ENCODE assay signal across 12 cellular contexts in genomic region chr1:207870279-207871031, GRCh38. TPM values are rescaled to one million over a fixed set of nuclear protein-coding genes. Genes with fewer than 3 reads are reported as not detected.
DNase-seq lines count a peak whose midpoint lies in the region; ATAC-seq, FAIRE-seq and TF ChIP-seq lines count a peak whose summit lies in the region.
"Had no signal": no experiment of that assay in that cellular context is flagged by ENCODE, and none has a peak within 500 bp of the region (broad histone marks: within the 10 kb centered on the region; RNA-seq: fewer than 3 reads in every experiment).

No MANE protein-coding gene starts in this region.

- no peaks in the 10 kb centered on the region for H3K9me3 Mint-ChIP-seq in natural killer cell

- no peak for TF ChIP-seq RAD21 in HepG2 (CRISPR knock-in tag; IDR thresholded peaks at IDR 0.05)
- no peak for TF ChIP-seq RAD21 in GM12878 (IDR thresholded peaks at IDR 0.05; ENCODE audit: insufficient read depth, low read depth, low read length)

- in situ Hi-C loops in HepG2 (cut with HindIII; ENCODE audit: extremely low pct_ligation_motif_present, low pct_unique_long_range_greater_than_20kb) (no loop called here), GM12878 (cut with MboI) (no loop called here)

- H3K36me3 ChIP-seq in HepG2 (replicated peaks in 1 of 2; ENCODE audit: control insufficient read depth in 1 of 2, insufficient read depth in 2 of 2, low read length in 2 of 2), result no peaks in the 10 kb centered on the region
- H3K36me3 ChIP-seq in right lobe of liver, result no peaks in the 10 kb centered on the region
- peaks cover 0 to 5% of the 10 kb centered on the region in 2 experiments; a peak in 2 of 4 replicates for H3K36me3 ChIP-seq in GM12878 (ENCODE audit: control insufficient read depth in 2 of 2, insufficient read depth in 2 of 2, low read length in 1 of 2)
- H3K36me3 ChIP-seq: left lung had no signal

- H3K4me3 ChIP-seq in HepG2 (replicated peaks in 1 of 3; ENCODE audit: insufficient read depth in 1 of 3, low read depth in 2 of 3, low read length in 3 of 3) (no peak overlapping the region), right lobe of liver (no peak overlapping the region), GM12878 (no peak overlapping the region)
- H3K4me3 ChIP-seq: left lung had no signal

- POLR2A ChIA-PET in HepG2 (lab: Yijun Ruan, JAX), result no interaction called here
- POLR2A ChIA-PET in GM12878 (lab: Charles Lee), result interaction anchor here (0.6 to 22.9 kb wide), 2 partner anchors 44 to 319 kb away, joined by 4 to 620 read pairs; no protein-coding TSS in a partner anchor

- H2AFZ ChIP-seq in HepG2 (ENCODE audit: low read length), result peak overlapping the region; percentile 85
- H2AFZ ChIP-seq in GM12878 (ENCODE audit: control insufficient read depth, low read depth, low read length), result peak overlapping the region; percentile 50

- H4K20me1 ChIP-seq in HepG2 (ENCODE audit: insufficient read depth, low read length) (no peaks in the 10 kb centered on the region), GM12878 (ENCODE audit: control insufficient read depth, insufficient read depth) (no peaks in the 10 kb centered on the region)

- H3K79me2 ChIP-seq in HepG2 (ENCODE audit: insufficient read depth, low read length), result no peaks in the 10 kb centered on the region
- peaks cover 17% of the 10 kb centered on the region for H3K79me2 ChIP-seq in GM12878 (ENCODE audit: control insufficient read depth, insufficient read depth, low read length)

- TF ChIP-seq POLR2A in HepG2 (IDR thresholded peaks at IDR 0.05; ENCODE audit: insufficient read depth in 1 of 2, low read depth in 2 of 2, low read length in 2 of 2) (no peak), right lobe of liver (IDR thresholded peaks at IDR 0.05) (no peak), GM12878 (IDR thresholded peaks at IDR 0.05; ENCODE audit: low read depth, low read length) (no peak)

- CTCF ChIA-PET in HepG2 (lab: Yijun Ruan, JAX; ENCODE audit: low intra/inter-chr PET ratio, low total read pairs), result no interaction called here
- CTCF ChIA-PET in GM12878 (lab: Yijun Ruan, JAX), result interaction anchor here (0.6 to 17.7 kb wide), 7 partner anchors 8 to 495 kb away, joined by 3 to 821 read pairs (median 34); no protein-coding TSS in a partner anchor

- H3K27me3 Mint-ChIP-seq in natural killer cell (ENCODE audit: low read depth in 2 of 2), result no peaks in the 10 kb centered on the region

- no peak for TF ChIP-seq EP300 in HepG2 (IDR thresholded peaks at IDR 0.05; ENCODE audit: low read depth in 2 of 2, low read length in 2 of 2)
- no peak for TF ChIP-seq EP300 in HepG2 (CRISPR knock-in tag; IDR thresholded peaks at IDR 0.05; ENCODE audit: borderline replicate concordance)
- TF ChIP-seq EP300 in GM12878 (IDR thresholded peaks at IDR 0.05; ENCODE audit: borderline replicate concordance in 1 of 2, control insufficient read depth in 1 of 2, low read depth in 2 of 2, low read length in 2 of 2), result no peak

- H3K4me2 ChIP-seq in HepG2 (ENCODE audit: low read depth, low read length) (no peak overlapping the region; the same call in 1 of the 2 replicates), GM12878 (ENCODE audit: control insufficient read depth, insufficient read depth) (no peak overlapping the region)

- BruUV-seq in HepG2 (replicated peaks; lab: Mats Ljungman, UMichigan) (no TSS peak), GM12878 (replicated peaks; lab: Mats Ljungman, UMichigan) (no TSS peak)

- H3K4me1 Mint-ChIP-seq in natural killer cell, result peaks cover 68 to 74% of the 10 kb centered on the region in 2 donors

- SMC1A ChIA-PET in GM12878 (lab: Charles Lee; ENCODE audit: uncharacterized antibody, unreplicated experiment), result interaction anchor here (0.7 to 21.3 kb wide), 8 partner anchors 7 to 74 kb away, joined by 3 to 444 read pairs (median 32); no protein-coding TSS in a partner anchor

- H3K4me1 ChIP-seq in HepG2 (ENCODE audit: insufficient read depth, low read length) (peaks cover 37% of the 10 kb centered on the region), right lobe of liver (no peaks in the 10 kb centered on the region), GM12878 (ENCODE audit: control insufficient read depth, insufficient read depth, low read length) (peaks cover 43% of the 10 kb centered on the region)

- FAIRE-seq in HepG2 (lab: Jason Lieb, UNC) (no peak), GM12878 (lab: Jason Lieb, UNC) (no peak)

- ATAC-seq in HepG2 (no peak), right lobe of liver (no peak), GM12878 (no peak), natural killer cell (no peak), HG03469 (IDR thresholded peaks at IDR 0.05; ENCODE audit: unreplicated experiment) (no peak), GM19035 (IDR thresholded peaks at IDR 0.05; ENCODE audit: unreplicated experiment) (no peak), HG02884 (IDR thresholded peaks at IDR 0.05; ENCODE audit: unreplicated experiment) (no peak)
- ATAC-seq: left lung had no signal

- DNase-seq in HepG2 (ENCODE audit: low spot score) (no peak), right lobe of liver (no peak), GM12878 (ENCODE audit: low read depth, low spot score) (no peak), natural killer cell (no peak), NCI-H1105 (lab: John Stamatoyannopoulos, UW) (no peak)
- DNase-seq: central memory CD4-positive, alpha-beta T cell; left lung; MG63; NCI-H446 treated with DMSO at 0.1 percent for 48 hours had no signal

- H3K27me3 ChIP-seq in HepG2 (ENCODE audit: control insufficient read depth in 1 of 2, insufficient read depth in 2 of 2, low read length in 2 of 2) (peaks cover 0 to 17% of the 10 kb centered on the region in 2 experiments; a peak in 3 of 5 replicates), right lobe of liver (no peaks in the 10 kb centered on the region), GM12878 (replicated peaks in 1 of 2; ENCODE audit: control insufficient read depth in 2 of 2, insufficient read depth in 2 of 2, low read length in 1 of 2) (no peaks in the 10 kb centered on the region)
- H3K27me3 ChIP-seq: left lung, MG63 had no signal

- H3K27ac Mint-ChIP-seq in natural killer cell, result peak overlapping the region in 1 of 2 donors; percentile 84

- WGBS in HepG2 (ENCODE audit: low lambda C conversion rate), result 18% methylated on average over 4 of the region's 4 CpGs
- 64% methylated on average over 3 of the region's 4 CpGs for WGBS in right lobe of liver (ENCODE audit: insufficient coverage, low coverage, low lambda C conversion rate, missing lambda C conversion rate)
- 80% methylated on average over 4 of the region's 4 CpGs for WGBS in GM12878 (ENCODE audit: insufficient coverage, insufficient replicate concordance, low lambda C conversion rate, missing lambda C conversion rate)

- peak overlapping the region; percentile 84 for H3K4me3 Mint-ChIP-seq in natural killer cell

- RAD21 ChIA-PET in GM12878 (lab: Charles Lee; ENCODE audit: unreplicated experiment), result interaction anchor here (1.1 to 16.7 kb wide), 5 partner anchors 9 to 44 kb away, joined by 4 to 265 read pairs (median 47); no protein-coding TSS in a partner anchor

- H3K36me3 Mint-ChIP-seq in natural killer cell, result no peaks in the 10 kb centered on the region

- intact Hi-C loops in HepG2 (cut with micrococcal nuclease; ENCODE audit: unreplicated experiment), result no loop called here
- intact Hi-C loops in right lobe of liver (cut with DNase I), result no loop called here
- intact Hi-C loops in GM12878 (cut with micrococcal nuclease; ENCODE audit: unreplicated experiment), result no loop called here
- intact Hi-C loops in natural killer cell (cut with micrococcal nuclease), result no loop called here

- H3K9me3 ChIP-seq in HepG2 (ENCODE audit: low read length), result no peaks in the 10 kb centered on the region
- H3K9me3 ChIP-seq in right lobe of liver, result no peaks in the 10 kb centered on the region
- no peaks in the 10 kb centered on the region for H3K9me3 ChIP-seq in GM12878 (replicated peaks; ENCODE audit: control insufficient read depth, insufficient read depth, low read length)
- H3K9me3 ChIP-seq: left lung, MG63 had no signal

- no peak overlapping the region for H3K9ac ChIP-seq in HepG2 (ENCODE audit: insufficient read depth, low read depth, low read length)
- no peak overlapping the region for H3K9ac ChIP-seq in GM12878 (ENCODE audit: control insufficient read depth, insufficient read depth, low read length)

- H3K27ac ChIP-seq in HepG2 (ENCODE audit: extremely low read length, insufficient read depth, low read length) (no peak overlapping the region), right lobe of liver (no peak overlapping the region), GM12878 (ENCODE audit: control insufficient read depth, insufficient read depth) (no peak overlapping the region)

- TF ChIP-seq CTCF in HepG2 (CRISPR knock-in tag; IDR thresholded peaks at IDR 0.05) (no peak), right lobe of liver (IDR thresholded peaks at IDR 0.05) (no peak), GM12878 (IDR thresholded peaks at IDR 0.05 in 2 of 3, conservative IDR thresholded peaks at IDR 0.05 in 1 of 3; ENCODE audit: control insufficient read depth in 2 of 3, extremely low read depth in 1 of 3, insufficient read depth in 1 of 3, low read depth in 3 of 3, low read length in 3 of 3) (no peak), natural killer cell (IDR thresholded peaks at IDR 0.05) (no peak)

RNA-seq across cellular contexts. Expression of gene CD34, which starts 40.5 kb away (rescaled TPM):
- total RNA-seq in HepG2 (2016; rRNA removed; fragmentation: Illumina TruSeq; extraction: Trizol), result not detected in 2 replicates
- not detected in 2 replicates for total RNA-seq in HepG2 (2016; cell fraction: cytosol; rRNA removed; fragmentation: Illumina TruSeq; extraction: Trizol; ENCODE audit: low read depth)
- not detected in 2 replicates for total RNA-seq in HepG2 (2016; cell fraction: insoluble cytoplasmic fraction; rRNA removed; fragmentation: Illumina TruSeq; extraction: Trizol)
- not detected in 2 replicates for total RNA-seq in HepG2 (2016; cell fraction: membrane; rRNA removed; fragmentation: Illumina TruSeq; extraction: Trizol)
- not detected in 2 replicates for total RNA-seq in HepG2 (2016; cell fraction: nucleus; rRNA removed; fragmentation: Illumina TruSeq; extraction: Trizol)
- polyA plus RNA-seq in HepG2 (2011; rRNA removed), result not detected in 2 replicates
- not detected in 2 replicates for polyA plus RNA-seq in HepG2 (2011; cell fraction: cytosol; rRNA removed)
- not detected in 2 replicates for polyA plus RNA-seq in HepG2 (2011; cell fraction: nucleus; rRNA removed)
- polyA plus RNA-seq in HepG2 (2012), result not detected in 2 replicates
- not detected in 2 replicates for polyA plus RNA-seq in HepG2 (2016; cell fraction: cytosol; fragmentation: Illumina TruSeq; extraction: Trizol; ENCODE audit: low read depth)
- polyA plus RNA-seq in HepG2 (2016; cell fraction: insoluble cytoplasmic fraction; fragmentation: Illumina TruSeq; extraction: Trizol; ENCODE audit: low read depth), result not detected in 2 replicates
- polyA plus RNA-seq in HepG2 (2016; cell fraction: membrane; fragmentation: Illumina TruSeq; extraction: Trizol; ENCODE audit: low read depth), result not detected in 2 replicates
- not detected in 2 replicates for polyA plus RNA-seq in HepG2 (2016; cell fraction: nucleus; fragmentation: Illumina TruSeq; extraction: Trizol; ENCODE audit: insufficient read depth, low read depth)
- polyA minus RNA-seq in HepG2 (2011; rRNA and poly(A)+ RNA removed; ENCODE audit: low replicate concordance), result not detected in 2 replicates
- not detected in 2 replicates for polyA minus RNA-seq in HepG2 (2011; cell fraction: cytosol; rRNA and poly(A)+ RNA removed)
- not detected in 2 replicates for polyA minus RNA-seq in HepG2 (2011; cell fraction: nucleus; rRNA and poly(A)+ RNA removed)
- 1 to 10 TPM in 5 of 6 experiments, under 1 TPM in 1; 0.70 to 2.7 (median 2.2) TPM for total RNA-seq in right lobe of liver
- total RNA-seq in GM12878 (2013; cell fraction: nucleolus; rRNA removed), result 0.22 TPM in 1 of 2 replicates, not detected in the other
- total RNA-seq in GM12878 (2014; rRNA removed), result not detected in 2 replicates
- not detected in 2 replicates for total RNA-seq in GM12878 (2014; rRNA removed; fragmentation: Illumina TruSeq; extraction: Trizol)
- 0.08 TPM in 1 of 2 replicates, not detected in the other for total RNA-seq in GM12878 (2021)
- polyA plus RNA-seq in GM12878 (2011; ENCODE audit: low read depth), result not detected
- polyA plus RNA-seq in GM12878 (2011; rRNA removed), result under 0.01 and 0.03 TPM in 2 replicates
- polyA plus RNA-seq in GM12878 (2011; cell fraction: cytosol; rRNA removed), result 0.02 and 0.03 TPM in 2 replicates
- 0.01 TPM in 1 of 2 replicates, not detected in the other for polyA plus RNA-seq in GM12878 (2011; cell fraction: nucleus; rRNA removed)
- not detected in 2 replicates for polyA plus RNA-seq in GM12878 (2012)
- not detected in 2 replicates for polyA plus RNA-seq in GM12878 (2014; fragmentation: Illumina TruSeq; extraction: Trizol)
- polyA plus RNA-seq in GM12878 (2014; fragmentation: Nextera tagmentation; extraction: Ambion mirVana), result under 1 TPM in 1 of 2 experiments, not detected in 1; 0.02 TPM
- polyA plus RNA-seq in GM12878 (2014; rRNA removed), result 0.03 and 0.05 TPM in 2 replicates
- polyA plus RNA-seq in GM12878 (2016; fragmentation: Nextera tagmentation; extraction: Ambion mirVana), result not detected
- under 0.01 TPM in 1 of 2 replicates, not detected in the other for polyA minus RNA-seq in GM12878 (2011; rRNA and poly(A)+ RNA removed)
- polyA minus RNA-seq in GM12878 (2011; cell fraction: cytosol; rRNA and poly(A)+ RNA removed), result not detected in 2 replicates
- under 0.01 TPM in 2 replicates for polyA minus RNA-seq in GM12878 (2011; cell fraction: nucleus; rRNA and poly(A)+ RNA removed)
- total RNA-seq in natural killer cell, result under 1 TPM in 2 of 3 donors, not detected in 1; 0.14 to 0.30 TPM
